In the genomic region with DNA sequence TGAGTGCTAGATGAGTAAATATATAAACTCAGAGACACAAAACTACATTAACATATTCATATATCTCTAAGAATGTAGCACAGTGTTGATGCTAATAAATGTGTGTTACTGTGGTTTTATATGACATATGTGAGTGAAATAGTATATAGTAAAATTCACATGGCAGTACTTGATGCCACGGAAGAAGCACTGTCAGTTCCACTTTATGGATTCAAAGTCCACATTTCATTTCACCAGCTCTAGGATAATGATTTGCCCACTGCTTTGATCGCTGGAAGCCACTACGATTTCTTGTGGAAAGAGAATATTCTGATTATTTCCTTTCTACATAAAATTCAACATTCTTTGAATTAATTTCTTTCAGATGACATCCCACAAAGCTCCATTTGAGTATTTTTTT, we compare ENCODE assay signal across 27 cellular contexts.
"Had no signal": no experiment of that assay in that cellular context is flagged by ENCODE, and none has a peak within 500 bp of the region (broad histone marks: within the 10 kb centered on the region; RNA-seq: fewer than 3 reads in every experiment).

No MANE protein-coding gene starts in this region.

- H3K4me3 ChIP-seq: heart left ventricle, left lung, lung, neural progenitor cell, ovary, prostate gland, right atrium auricular region, skin epidermis, spleen, suprapubic skin, thoracic aorta, tibial artery, uterus had no signal

- H3K4me1 ChIP-seq: heart left ventricle, left lung, neural progenitor cell, prostate gland, right atrium auricular region, spleen, suprapubic skin, tibial artery, uterus had no signal

- DNase-seq: glutamatergic neuron; heart left ventricle; hypothalamus; immature natural killer cell; left lung; mesendoderm; naive thymus-derived CD8-positive, alpha-beta T cell; nephron progenitor cell; occipital lobe; ovary; posterior cingulate gyrus; spleen; stimulated activated CD4-positive, alpha-beta T cell treated with anti-CD3 and anti-CD28 coated beads, Interleukin-4, amount 100 ng/mL, for 24 hours; stimulated activated naive CD4-positive, alpha-beta T cell; tibial artery; uterus had no signal

- H3K27ac ChIP-seq: heart left ventricle, left lung, neural progenitor cell, neutrophil, ovary, prostate gland, right atrium auricular region, skin epidermis, spleen, suprapubic skin, thoracic aorta, tibial artery, uterus had no signal

- H3K27me3 ChIP-seq: heart left ventricle, left lung, neural progenitor cell, neutrophil, ovary, right atrium auricular region, spleen, suprapubic skin, tibial artery, uterus had no signal

- H3K9me3 ChIP-seq: heart left ventricle, left lung, neutrophil, ovary, prostate gland, right atrium auricular region, suprapubic skin, thoracic aorta, tibial artery, uterus had no signal

- H2AFZ ChIP-seq: neural progenitor cell had no signal

- H3K4me2 ChIP-seq: neural progenitor cell had no signal

- FAIRE-seq: islet of Langerhans had no signal

- H3K9ac ChIP-seq: neural progenitor cell had no signal

- H3K36me3 ChIP-seq: heart left ventricle, left lung, neural progenitor cell, neutrophil, ovary, prostate gland, right atrium auricular region, spleen, suprapubic skin, thoracic aorta, tibial artery, uterus had no signal

- ATAC-seq: heart left ventricle; left lung; naive thymus-derived CD8-positive, alpha-beta T cell; sciatic nerve; stimulated activated effector memory CD8-positive, alpha-beta T cell treated with anti-CD3 and anti-CD28 coated beads, Interleukin-12 subunit alpha, Interleukin-12 subunit beta, amount 100 ng/mL, for 72 hours had no signal
